ENCODE assay signal across 10 cellular contexts in genomic region chr17:41691031-41691777, GRCh38. TPM values are rescaled to one million over a fixed set of nuclear protein-coding genes. Genes with fewer than 3 reads are reported as not detected.
A peak's percentile ranks its signal among the peaks of the same experiment; 100 is the strongest.
DNase-seq lines count a peak whose midpoint lies in the region; ATAC-seq and TF ChIP-seq lines count a peak whose summit lies in the region.
"Had no signal": no experiment of that assay in that cellular context is flagged by ENCODE, and none has a peak within 500 bp of the region (broad histone marks: within the 10 kb centered on the region; RNA-seq: fewer than 3 reads in every experiment).

No MANE protein-coding gene starts in this region.

- no peaks in the 10 kb centered on the region for H3K27me3 ChIP-seq in CD4-positive, CD25-positive, alpha-beta regulatory T cell (ENCODE audit: control insufficient read depth, insufficient read depth, low read length)
- H3K27me3 ChIP-seq in KMS-11 (ENCODE audit: insufficient read depth, low read depth): no peaks in the 10 kb centered on the region
- no peaks in the 10 kb centered on the region for H3K27me3 ChIP-seq in breast epithelium
- H3K27me3 ChIP-seq in naive thymus-derived CD4-positive, alpha-beta T cell (ENCODE audit: control insufficient read depth in 2 of 2, insufficient read depth in 2 of 2, low read length in 2 of 2): no peaks in the 10 kb centered on the region

- peaks cover 28% of the 10 kb centered on the region for H3K79me2 ChIP-seq in KMS-11 (ENCODE audit: insufficient read depth, low read depth)

- H3K9ac ChIP-seq in KMS-11: no peak overlapping the region

- H2AFZ ChIP-seq in KMS-11 (ENCODE audit: low read depth): no peak overlapping the region

- CTCF ChIA-PET in naive thymus-derived CD4-positive, alpha-beta T cell (lab: Charles Lee): interaction anchor here (0.6 to 5.9 kb wide), 5 partner anchors 13 to 239 kb away, joined by 3 to 74 read pairs (median 4); no protein-coding TSS in a partner anchor

- TF ChIP-seq CTCF in KMS-11 (conservative IDR thresholded peaks at IDR 0.05; ENCODE audit: low read depth, low read length) (no peak), breast epithelium (IDR thresholded peaks at IDR 0.05) (no peak)

- POLR2A ChIA-PET in naive thymus-derived CD4-positive, alpha-beta T cell (lab: Charles Lee): interaction anchor here (0.7 to 7.3 kb wide), 13 partner anchors 8 to 1094 kb away, joined by 3 to 255 read pairs (median 4); partner anchors contain the start of genes KLHL11 and KRT10

- H3K4me3 Mint-ChIP-seq in CD4-positive, CD25-positive, alpha-beta regulatory T cell: peak overlapping the region; percentile 97 to 100 (median 98)
- H3K4me3 Mint-ChIP-seq in naive thymus-derived CD4-positive, alpha-beta T cell: peak overlapping the region; percentile 90 to 99 (median 96)

- peaks cover 36% of the 10 kb centered on the region for H3K4me1 ChIP-seq in CD4-positive, CD25-positive, alpha-beta regulatory T cell (ENCODE audit: control insufficient read depth, insufficient read depth, low read length, poor library complexity, severe bottlenecking)
- H3K4me1 ChIP-seq in KMS-11 (ENCODE audit: low read depth, poor library complexity, severe bottlenecking) (peaks cover 34% of the 10 kb centered on the region), breast epithelium (peaks cover 8 to 16% of the 10 kb centered on the region in 2 donors)
- peaks cover 25 to 27% of the 10 kb centered on the region in 2 donors for H3K4me1 ChIP-seq in naive thymus-derived CD4-positive, alpha-beta T cell (ENCODE audit: control insufficient read depth in 2 of 2, insufficient read depth in 2 of 2, low read length in 2 of 2)

- no peaks in the 10 kb centered on the region for H3K9me3 Mint-ChIP-seq in CD4-positive, CD25-positive, alpha-beta regulatory T cell
- peaks cover 0 to 44% (median 0%) of the 10 kb centered on the region in 11 donors for H3K9me3 Mint-ChIP-seq in naive thymus-derived CD4-positive, alpha-beta T cell

- H3K4me2 ChIP-seq in KMS-11: peak overlapping the region; percentile 90; the same call in 1 of the 2 replicates

- no peaks in the 10 kb centered on the region for H3K9me3 ChIP-seq in CD4-positive, CD25-positive, alpha-beta regulatory T cell (ENCODE audit: control insufficient read depth in 2 of 2, low read length in 2 of 2)
- H3K9me3 ChIP-seq in breast epithelium: no peaks in the 10 kb centered on the region
- no peaks in the 10 kb centered on the region for H3K9me3 ChIP-seq in naive thymus-derived CD4-positive, alpha-beta T cell (ENCODE audit: control insufficient read depth in 2 of 3, low read length in 3 of 3)

- peak overlapping the region; percentile 100 for H3K27ac ChIP-seq in CD4-positive, CD25-positive, alpha-beta regulatory T cell (ENCODE audit: insufficient read depth, low read length, poor library complexity, severe bottlenecking)
- H3K27ac ChIP-seq in KMS-11 (peak overlapping the region; percentile 98; the same call in 1 of the 2 replicates), breast epithelium (peak overlapping the region; percentile 97 to 100)
- H3K27ac ChIP-seq in naive thymus-derived CD4-positive, alpha-beta T cell (ENCODE audit: low read depth, low read length): peak overlapping the region; percentile 99

- peaks cover 24% of the 10 kb centered on the region for H3K27me3 Mint-ChIP-seq in CD4-positive, CD25-positive, alpha-beta regulatory T cell
- H3K27me3 Mint-ChIP-seq in naive thymus-derived CD4-positive, alpha-beta T cell: peaks cover 0 to 9% (median 0%) of the 10 kb centered on the region in 5 donors

- DNase-seq in CD4-positive, CD25-positive, alpha-beta regulatory T cell: peak in 1 of 3 donors; percentile 44
- no peak for DNase-seq in breast epithelium (ENCODE audit: low spot score in 2 of 2)
- peak in 7 of 9 donors; percentile 21 to 56 (median 49) for DNase-seq in naive thymus-derived CD4-positive, alpha-beta T cell
- no peak for DNase-seq in head of caudate nucleus
- no peak for DNase-seq in DMS53 (lab: John Stamatoyannopoulos, UW)
- no peak for DNase-seq in activated CD4-positive, CD25-positive, alpha-beta regulatory T cell treated with anti-CD3 and anti-CD28 coated beads, Interleukin-2, amount 50 U/mL, for 72 hours
- no peak for DNase-seq in left ventricle myocardium superior
- DNase-seq: stimulated activated CD4-positive, alpha-beta T cell treated with anti-CD3 and anti-CD28 coated beads, Interleukin-4, amount 100 ng/mL, for 1 hour had no signal

- ATAC-seq in CD4-positive, CD25-positive, alpha-beta regulatory T cell (ENCODE audit: low read depth in 2 of 2): no peak
- ATAC-seq in naive thymus-derived CD4-positive, alpha-beta T cell: no peak
- ATAC-seq in left ventricle myocardium superior: no peak

- peaks cover 48% of the 10 kb centered on the region for H3K36me3 Mint-ChIP-seq in CD4-positive, CD25-positive, alpha-beta regulatory T cell
- H3K36me3 Mint-ChIP-seq in naive thymus-derived CD4-positive, alpha-beta T cell: peaks cover 8 to 40% (median 37%) of the 10 kb centered on the region in 5 donors

- H3K4me3 ChIP-seq in CD4-positive, CD25-positive, alpha-beta regulatory T cell (ENCODE audit: low read depth, low read length): peak overlapping the region; percentile 98
- H3K4me3 ChIP-seq in KMS-11 (IDR thresholded peaks at IDR 0.05; ENCODE audit: insufficient read depth, low read depth, low read length): no peak overlapping the region
- H3K4me3 ChIP-seq in breast epithelium: peak overlapping the region in 2 of 3 donors; percentile 74 to 86
- no peak overlapping the region for H3K4me3 ChIP-seq in naive thymus-derived CD4-positive, alpha-beta T cell (ENCODE audit: low read length)

- H4K20me1 ChIP-seq in KMS-11 (ENCODE audit: insufficient read depth): peaks cover 27% of the 10 kb centered on the region

- intact Hi-C loops in breast epithelium (cut with DNase I; ENCODE audit: low total_unique reads) (no loop called here), head of caudate nucleus (cut with DNase I) (no loop called here), left ventricle myocardium superior (cut with micrococcal nuclease) (no loop called here)
- intact Hi-C loops in naive thymus-derived CD4-positive, alpha-beta T cell (cut with micrococcal nuclease): no loop called here

- peak overlapping the region; percentile 48 to 98 (median 64) for H3K27ac Mint-ChIP-seq in CD4-positive, CD25-positive, alpha-beta regulatory T cell
- peak overlapping the region; percentile 39 to 99 (median 99) for H3K27ac Mint-ChIP-seq in naive thymus-derived CD4-positive, alpha-beta T cell

- peaks cover 15 to 52% (median 39%) of the 10 kb centered on the region in 4 donors for H3K4me1 Mint-ChIP-seq in CD4-positive, CD25-positive, alpha-beta regulatory T cell
- peaks cover 16 to 50% (median 41%) of the 10 kb centered on the region in 7 donors for H3K4me1 Mint-ChIP-seq in naive thymus-derived CD4-positive, alpha-beta T cell

- TF ChIP-seq POLR2A in breast epithelium (IDR thresholded peaks at IDR 0.05): no peak

- peaks cover 56% of the 10 kb centered on the region for H3K36me3 ChIP-seq in CD4-positive, CD25-positive, alpha-beta regulatory T cell (ENCODE audit: control insufficient read depth, insufficient read depth, low read length)
- H3K36me3 ChIP-seq in KMS-11 (ENCODE audit: insufficient read depth) (peaks cover 28% of the 10 kb centered on the region; the same call in 1 of the 2 replicates), breast epithelium (no peaks in the 10 kb centered on the region)
- peaks cover 34 to 66% (median 37%) of the 10 kb centered on the region in 3 experiments for H3K36me3 ChIP-seq in naive thymus-derived CD4-positive, alpha-beta T cell (ENCODE audit: control insufficient read depth in 2 of 3, insufficient read depth in 3 of 3, low read length in 3 of 3)

RNA-seq across cellular contexts. Expression of gene EIF1, which starts 2.5 kb away (rescaled TPM):
- 2,625 TPM for total RNA-seq in CD4-positive, CD25-positive, alpha-beta regulatory T cell
- 1,000 to 10,000 TPM; 1,357 to 1,617 (median 1,453) TPM for polyA plus RNA-seq in CD4-positive, CD25-positive, alpha-beta regulatory T cell
- total RNA-seq in breast epithelium (100 to 1,000 TPM; 217 to 850 (median 260) TPM), left ventricle myocardium superior (1,209 TPM)
- 1,000 to 10,000 TPM in 2 of 5 experiments, 100 to 1,000 TPM in 3; 710 to 2,222 (median 934) TPM for total RNA-seq in naive thymus-derived CD4-positive, alpha-beta T cell
- 1,000 to 10,000 TPM in 1 of 2 donors, 100 to 1,000 TPM in 1; 774 to 1,284 TPM for polyA plus RNA-seq in naive thymus-derived CD4-positive, alpha-beta T cell

RNA-seq across cellular contexts. Expression of gene GAST, which starts 20.9 kb away (rescaled TPM):
- not detected for total RNA-seq in CD4-positive, CD25-positive, alpha-beta regulatory T cell
- not detected for polyA plus RNA-seq in CD4-positive, CD25-positive, alpha-beta regulatory T cell
- not detected for total RNA-seq in breast epithelium
- total RNA-seq in naive thymus-derived CD4-positive, alpha-beta T cell: not detected
- polyA plus RNA-seq in naive thymus-derived CD4-positive, alpha-beta T cell: not detected
- not detected for total RNA-seq in left ventricle myocardium superior
- total RNA-seq: kidney epithelial cell had no signal

RNA-seq across cellular contexts. Expression of gene HAP1, which starts 43.2 kb away (rescaled TPM):
- total RNA-seq in CD4-positive, CD25-positive, alpha-beta regulatory T cell: 2.1 TPM
- polyA plus RNA-seq in CD4-positive, CD25-positive, alpha-beta regulatory T cell: under 1 TPM; 0.35 to 0.62 (median 0.49) TPM
- 1 to 10 TPM in 1 of 3 donors, under 1 TPM in 1, not detected in 1; 0.33 to 2.2 TPM for total RNA-seq in breast epithelium
- total RNA-seq in naive thymus-derived CD4-positive, alpha-beta T cell: under 1 TPM in 1 of 5 experiments, not detected in 4; 0.08 TPM
- not detected for polyA plus RNA-seq in naive thymus-derived CD4-positive, alpha-beta T cell
- total RNA-seq in left ventricle myocardium superior: not detected

Comparison
In these comparisons a context has a peak if more than half of its experiments do, and no peak if none do; other contexts are left out.
1. DNase-seq: peak in naive thymus-derived CD4-positive, alpha-beta T cell (7 of 9); none in breast epithelium (0 of 2), head of caudate nucleus (0 of 42), DMS53 (single experiment), activated CD4-positive, CD25-positive, alpha-beta regulatory T cell treated with anti-CD3 and anti-CD28 coated beads, Interleukin-2, amount 50 U/mL, for 72 hours (single experiment) and left ventricle myocardium superior (single experiment).
2. H3K4me3 ChIP-seq: peak in CD4-positive, CD25-positive, alpha-beta regulatory T cell (single experiment) and breast epithelium (2 of 3); none in KMS-11 (single experiment) and naive thymus-derived CD4-positive, alpha-beta T cell (single experiment).
3. Peak in every context shown above with its lines, with median percentiles within 50 percentile points of each other: H3K27ac ChIP-seq.